ENCODE assay signal across 8 cellular contexts in genomic region chr14:77707724-77708408, GRCh38.
DNase-seq lines count a peak whose midpoint lies in the region; ATAC-seq, FAIRE-seq and TF ChIP-seq lines count a peak whose summit lies in the region.

Gene ALKBH1, minus strand, starts transcription at chr14:77708023. Its CDS starts 19 bp downstream, at chr14:77708004.
Gene SLIRP, plus strand, starts transcription at chr14:77708103. Its CDS starts 9 bp downstream, at chr14:77708112.

- FAIRE-seq in H54 (lab: Jason Lieb, UNC) = peak; percentile 20

- peaks cover 36% of the 10 kb centered on the region for H3K4me1 Mint-ChIP-seq in nephron progenitor cell
- H3K4me1 Mint-ChIP-seq in stimulated activated naive CD8-positive, alpha-beta T cell treated with anti-CD3 and anti-CD28 coated beads, Interleukin-15, amount 100 ng/mL, for 72 hours = peaks cover 38% of the 10 kb centered on the region

- peak; percentile 99 for ATAC-seq in stimulated activated naive CD8-positive, alpha-beta T cell treated with anti-CD3 and anti-CD28 coated beads, Interleukin-15, amount 100 ng/mL, for 72 hours

- CTCF ChIA-PET in RWPE1 (lab: Yijun Ruan, JAX) = interaction anchor here (0.6 to 1.1 kb wide), 4 partner anchors 9 to 337 kb away, joined by 3 read pairs; no protein-coding TSS in a partner anchor

- DNase-seq in ELR (ENCODE audit: low read depth) (peak; percentile 90), H54 (ENCODE audit: insufficient read length, low spot score) (peak; percentile 50), LoVo (ENCODE audit: low spot score) (peak; percentile 89), RWPE1 (ENCODE audit: low spot score) (peak; percentile 89), fibroblast of the conjunctiva (ENCODE audit: low read depth) (peak; percentile 30), nephron progenitor cell (peak; percentile 85)
- DNase-seq in activated T-helper 9 cell treated with anti-CD3 and anti-CD28 coated beads, Interleukin-2, amount 50 U/mL, for 16 hours (ENCODE audit: low read depth) = peak; percentile 83
- peak; percentile 79 to 89 for DNase-seq in stimulated activated naive CD8-positive, alpha-beta T cell treated with anti-CD3 and anti-CD28 coated beads, Interleukin-15, amount 100 ng/mL, for 72 hours

- H3K4me3 Mint-ChIP-seq in nephron progenitor cell = peak within 1 kb of the TSS; percentile 99
- H3K4me3 Mint-ChIP-seq in stimulated activated naive CD8-positive, alpha-beta T cell treated with anti-CD3 and anti-CD28 coated beads, Interleukin-15, amount 100 ng/mL, for 72 hours = peak within 1 kb of the TSS; percentile 85 to 89

- no peak for TF ChIP-seq CTCF in RWPE1 (conservative IDR thresholded peaks at IDR 0.05; ENCODE audit: low read depth)
- no peak for TF ChIP-seq CTCF in nephron progenitor cell (IDR thresholded peaks at IDR 0.05)

- H3K9me3 Mint-ChIP-seq in nephron progenitor cell = no peaks in the 10 kb centered on the region
- no peaks in the 10 kb centered on the region for H3K9me3 Mint-ChIP-seq in stimulated activated naive CD8-positive, alpha-beta T cell treated with anti-CD3 and anti-CD28 coated beads, Interleukin-15, amount 100 ng/mL, for 72 hours

- POLR2A ChIA-PET in RWPE1 (lab: Yijun Ruan, JAX; ENCODE audit: low non-redundant PET) = no interaction called here

- H3K27ac ChIP-seq in RWPE1 = peak within 1 kb of the TSS; percentile 63

- peak within 1 kb of the TSS; percentile 94 for H3K27ac Mint-ChIP-seq in nephron progenitor cell
- peak within 1 kb of the TSS; percentile 89 to 98 for H3K27ac Mint-ChIP-seq in stimulated activated naive CD8-positive, alpha-beta T cell treated with anti-CD3 and anti-CD28 coated beads, Interleukin-15, amount 100 ng/mL, for 72 hours

- H3K36me3 Mint-ChIP-seq in nephron progenitor cell (ENCODE audit: low read depth) = peaks cover 11% of the 10 kb centered on the region

- TF ChIP-seq POLR2A in H54 (IDR thresholded peaks at IDR 0.05; ENCODE audit: low read depth, low read length) = peak; percentile 58; the same call in 1 of the 2 replicates

- H3K27me3 Mint-ChIP-seq in nephron progenitor cell (ENCODE audit: low read depth, poor library complexity) = no peaks in the 10 kb centered on the region
- H3K27me3 Mint-ChIP-seq in stimulated activated naive CD8-positive, alpha-beta T cell treated with anti-CD3 and anti-CD28 coated beads, Interleukin-15, amount 100 ng/mL, for 72 hours = no peaks in the 10 kb centered on the region

Comparison
In these comparisons a context has a peak if more than half of its experiments do, and no peak if none do; other contexts are left out.
1. Peak in every context shown above with its lines: DNase-seq, ATAC-seq and H3K27ac ChIP-seq.
2. DNase-seq: peak in every context shown above with its lines; median percentile 90 in ELR; 89 in LoVo; 89 in RWPE1; 85 in nephron progenitor cell; 84 in stimulated activated naive CD8-positive, alpha-beta T cell treated with anti-CD3 and anti-CD28 coated beads, Interleukin-15, amount 100 ng/mL, for 72 hours; 83 in activated T-helper 9 cell treated with anti-CD3 and anti-CD28 coated beads, Interleukin-2, amount 50 U/mL, for 16 hours; 50 in H54; 30 in fibroblast of the conjunctiva.